Comparison of ENCODE assay signal across 9 cellular contexts in genomic region chr5:67095346-67095871, GRCh38.
DNase-seq lines count a peak whose midpoint lies in the region; ATAC-seq and TF ChIP-seq lines count a peak whose summit lies in the region.
"Had no signal": no experiment of that assay in that cellular context is flagged by ENCODE, and none has a peak within 500 bp of the region (broad histone marks: within the 10 kb centered on the region; RNA-seq: fewer than 3 reads in every experiment).

No MANE protein-coding gene starts in this region.

- no peak overlapping the region for H3K4me3 Mint-ChIP-seq in activated CD8-positive, alpha-beta T cell treated with anti-CD3 and anti-CD28 coated beads for 36 hours

- H3K9me3 ChIP-seq in MG63 (no peaks in the 10 kb centered on the region), testis (no peaks in the 10 kb centered on the region), SJCRH30 (replicated peaks) (no peaks in the 10 kb centered on the region)

- POLR2A ChIA-PET in activated CD8-positive, alpha-beta T cell treated with anti-CD3 and anti-CD28 coated beads for 36 hours (lab: Charles Lee) = no interaction called here

- WGBS in testis, 2 donors = 47 to 55% methylated on average over 6 of the region's 6 CpGs

- H3K36me3 Mint-ChIP-seq in activated CD8-positive, alpha-beta T cell treated with anti-CD3 and anti-CD28 coated beads for 36 hours (ENCODE audit: low read depth) = peaks cover 3% of the 10 kb centered on the region

- no peaks in the 10 kb centered on the region for H3K27me3 Mint-ChIP-seq in activated CD8-positive, alpha-beta T cell treated with anti-CD3 and anti-CD28 coated beads for 36 hours

- H3K27ac ChIP-seq in epithelial cell of prostate = peak overlapping the region; percentile 66
- H3K27ac ChIP-seq in testis = peak overlapping the region in 1 of 2 donors; percentile 55
- H3K27ac ChIP-seq in SJCRH30 = no peak overlapping the region
- H3K27ac ChIP-seq: RWPE1 had no signal

- H3K4me3 ChIP-seq in MG63 = no peak overlapping the region
- no peak overlapping the region for H3K4me3 ChIP-seq in testis
- H3K4me3 ChIP-seq in SJCRH30 = no peak overlapping the region

- no peaks in the 10 kb centered on the region for H3K36me3 ChIP-seq in MG63
- no peaks in the 10 kb centered on the region for H3K36me3 ChIP-seq in testis (ENCODE audit: low read depth, missing control alignments)
- H3K36me3 ChIP-seq in SJCRH30 = no peaks in the 10 kb centered on the region

- no peak for TF ChIP-seq CTCF in testis (IDR thresholded peaks at IDR 0.05)
- no peak for TF ChIP-seq CTCF in activated CD8-positive, alpha-beta T cell treated with anti-CD3 and anti-CD28 coated beads for 36 hours (IDR thresholded peaks at IDR 0.05)

- no peaks in the 10 kb centered on the region for H3K9me3 Mint-ChIP-seq in activated CD8-positive, alpha-beta T cell treated with anti-CD3 and anti-CD28 coated beads for 36 hours

- ATAC-seq in activated CD8-positive, alpha-beta T cell treated with anti-CD3 and anti-CD28 coated beads for 36 hours = no peak
- ATAC-seq in activated CD4-positive, CD25-positive, alpha-beta regulatory T cell treated with anti-CD3 and anti-CD28 coated beads, Interleukin-2, amount 50 U/mL, for 24 hours = no peak

- no peak for TF ChIP-seq POLR2A in testis (IDR thresholded peaks at IDR 0.05)

- peak; percentile 40 for DNase-seq in MG63
- no peak for DNase-seq in epithelial cell of prostate (ENCODE audit: low read depth, low spot score)
- peak; percentile 61 to 89 for DNase-seq in lung microvascular endothelial cell (ENCODE audit: low read depth in 2 of 2)
- peak; percentile 64 for DNase-seq in testis
- DNase-seq in effector CD8-positive, alpha-beta T cell (lab: John Stamatoyannopoulos, UW) = no peak
- no peak for DNase-seq in activated CD8-positive, alpha-beta T cell treated with anti-CD3 and anti-CD28 coated beads for 36 hours
- no peak for DNase-seq in SJCRH30

- no peak overlapping the region for H3K27ac Mint-ChIP-seq in activated CD8-positive, alpha-beta T cell treated with anti-CD3 and anti-CD28 coated beads for 36 hours

- no peaks in the 10 kb centered on the region for H3K27me3 ChIP-seq in MG63
- H3K27me3 ChIP-seq in testis = no peaks in the 10 kb centered on the region
- H3K27me3 ChIP-seq in SJCRH30 = no peaks in the 10 kb centered on the region; the same call in 1 of the 2 replicates

- peaks cover 5% of the 10 kb centered on the region for H3K4me1 Mint-ChIP-seq in activated CD8-positive, alpha-beta T cell treated with anti-CD3 and anti-CD28 coated beads for 36 hours (ENCODE audit: low read depth)

- H3K4me1 ChIP-seq in testis = peaks cover 17% of the 10 kb centered on the region
- H3K4me1 ChIP-seq in SJCRH30 = no peaks in the 10 kb centered on the region

- intact Hi-C loops in testis (cut with DNase I; ENCODE audit: low total_unique reads) = no loop called here
- intact Hi-C loops in activated CD8-positive, alpha-beta T cell treated with anti-CD3 and anti-CD28 coated beads for 36 hours (cut with micrococcal nuclease) = no loop called here

- CTCF ChIA-PET in activated CD8-positive, alpha-beta T cell treated with anti-CD3 and anti-CD28 coated beads for 36 hours (lab: Charles Lee) = interaction anchor here (1.2 kb wide), 1 partner anchor 45 kb away, joined by 3 read pairs; no protein-coding TSS in a partner anchor

Comparison
In these comparisons a context has a peak if more than half of its experiments do, and no peak if none do; other contexts are left out.
1. DNase-seq: peak in MG63 (single experiment), lung microvascular endothelial cell (2 of 2) and testis (single experiment); none in epithelial cell of prostate (single experiment), effector CD8-positive, alpha-beta T cell (single experiment), activated CD8-positive, alpha-beta T cell treated with anti-CD3 and anti-CD28 coated beads for 36 hours (single experiment) and SJCRH30 (0 of 2).